In the genomic region with DNA sequence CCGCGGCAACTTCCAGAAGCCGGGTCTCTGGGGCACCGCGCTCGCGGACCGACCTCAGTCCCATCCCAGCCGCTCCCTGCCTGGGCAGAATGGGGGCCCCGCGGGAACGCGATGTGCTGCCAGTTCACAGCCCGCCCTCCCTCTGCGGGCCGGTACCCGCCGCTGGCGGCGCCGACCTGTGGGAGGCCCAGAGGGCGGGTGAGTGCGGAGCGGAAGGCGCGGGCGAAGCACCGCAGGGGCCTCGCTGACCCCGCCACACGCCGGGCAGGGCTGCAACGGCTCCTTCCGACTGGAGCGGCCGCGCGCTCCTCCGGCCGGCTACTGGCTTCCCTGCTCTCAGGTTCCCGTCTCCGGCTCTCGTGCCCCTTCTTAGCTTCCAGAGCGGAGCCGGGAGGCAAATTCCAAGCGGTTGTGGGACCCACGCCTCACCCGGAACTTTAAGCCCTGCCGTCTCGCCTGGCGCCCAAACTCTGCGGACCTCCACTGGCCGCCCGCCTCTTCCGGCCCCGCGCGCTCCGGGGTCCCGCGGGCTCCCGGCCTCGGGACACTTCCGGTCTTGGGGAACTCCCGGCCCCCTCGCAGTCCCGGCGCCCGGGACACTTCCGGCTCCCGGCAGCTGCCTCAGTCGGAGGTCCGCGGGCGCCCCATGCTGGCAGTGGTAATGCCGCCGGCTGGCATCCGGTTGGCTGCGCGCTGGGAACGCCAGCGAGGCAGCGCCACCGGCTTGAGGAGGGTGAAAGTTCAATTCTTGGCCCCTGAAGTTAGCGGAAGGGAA, we compare ENCODE assay signal across 8 cellular contexts. TPM values are rescaled to one million over a fixed set of nuclear protein-coding genes. Genes with fewer than 3 reads are reported as not detected.
DNase-seq lines count a peak whose midpoint lies in the region; ATAC-seq and TF ChIP-seq lines count a peak whose summit lies in the region.

A gene with protein sequence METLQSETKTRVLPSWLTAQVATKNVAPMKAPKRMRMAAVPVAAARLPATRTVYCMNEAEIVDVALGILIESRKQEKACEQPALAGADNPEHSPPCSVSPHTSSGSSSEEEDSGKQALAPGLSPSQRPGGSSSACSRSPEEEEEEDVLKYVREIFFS (minus strand): TSS at position 485 of the 775 bp plus-strand sequence. CDS start 1,785 bp downstream, outside the sequence.

- H3K36me3 Mint-ChIP-seq in activated T-cell treated with anti-CD3 and anti-CD28 coated beads, Interleukin-2, amount 50 U/mL, for 4 hours (ENCODE audit: insufficient read depth) = peaks cover 12% of the 10 kb centered on the region
- no peaks in the 10 kb centered on the region for H3K36me3 Mint-ChIP-seq in naive B cell
- peaks cover 68% of the 10 kb centered on the region for H3K36me3 Mint-ChIP-seq in stimulated activated memory B cell treated with anti-CD40 and anti-IgM and Interleukin-4, amounts not matched to agents 10 μg/mL and 1 μg/mL and 100 μg/mL, for 72 hours

- peak within 1 kb of the TSS; percentile 72 to 95 (median 82) for H3K4me3 ChIP-seq in esophagus squamous epithelium

- H3K27me3 Mint-ChIP-seq in activated T-cell treated with anti-CD3 and anti-CD28 coated beads, Interleukin-2, amount 50 U/mL, for 4 hours (ENCODE audit: low read depth) = no peaks in the 10 kb centered on the region
- H3K27me3 Mint-ChIP-seq in naive B cell = no peaks in the 10 kb centered on the region
- no peaks in the 10 kb centered on the region for H3K27me3 Mint-ChIP-seq in stimulated activated memory B cell treated with anti-CD40 and anti-IgM and Interleukin-4, amounts not matched to agents 10 μg/mL and 1 μg/mL and 100 μg/mL, for 72 hours

- intact Hi-C loops in esophagus squamous epithelium (cut with DNase I) = no loop called here

- peak in 3 of 4 donors; percentile 19 to 83 (median 70) for TF ChIP-seq POLR2A in esophagus squamous epithelium (IDR thresholded peaks at IDR 0.05)

- TF ChIP-seq CTCF in esophagus squamous epithelium (IDR thresholded peaks at IDR 0.05) = peak; percentile 58 to 86 (median 70)

- H3K27me3 ChIP-seq in esophagus squamous epithelium = no peaks in the 10 kb centered on the region

- WGBS in esophagus squamous epithelium, 2 donors = 0 to 1% methylated on average over 2 to 15 of the region's 85 CpGs

- H3K27ac ChIP-seq in esophagus squamous epithelium = peak within 1 kb of the TSS; percentile 95 to 99 (median 97)

- no peaks in the 10 kb centered on the region for H3K9me3 Mint-ChIP-seq in activated T-cell treated with anti-CD3 and anti-CD28 coated beads, Interleukin-2, amount 50 U/mL, for 4 hours
- H3K9me3 Mint-ChIP-seq in naive B cell = no peaks in the 10 kb centered on the region
- H3K9me3 Mint-ChIP-seq in stimulated activated memory B cell treated with anti-CD40 and anti-IgM and Interleukin-4, amounts not matched to agents 10 μg/mL and 1 μg/mL and 100 μg/mL, for 72 hours = no peaks in the 10 kb centered on the region

- H3K36me3 ChIP-seq in esophagus squamous epithelium = peaks cover 16 to 34% (median 18%) of the 10 kb centered on the region in 3 donors

- peaks cover 44% of the 10 kb centered on the region for H3K4me1 Mint-ChIP-seq in activated T-cell treated with anti-CD3 and anti-CD28 coated beads, Interleukin-2, amount 50 U/mL, for 4 hours (ENCODE audit: low read depth)
- peaks cover 33 to 64% (median 51%) of the 10 kb centered on the region in 3 donors for H3K4me1 Mint-ChIP-seq in naive B cell
- peaks cover 69% of the 10 kb centered on the region for H3K4me1 Mint-ChIP-seq in stimulated activated memory B cell treated with anti-CD40 and anti-IgM and Interleukin-4, amounts not matched to agents 10 μg/mL and 1 μg/mL and 100 μg/mL, for 72 hours

- ATAC-seq in GM21723 (IDR thresholded peaks at IDR 0.05; ENCODE audit: unreplicated experiment) (peak; percentile 69), naive B cell (ENCODE audit: low read depth in 2 of 2) (peak; percentile 76 to 77)
- peak; percentile 85 to 86 for ATAC-seq in activated T-cell treated with anti-CD3 and anti-CD28 coated beads, Interleukin-2, amount 50 U/mL, for 4 hours
- ATAC-seq in stimulated activated memory B cell treated with anti-CD40 and anti-IgM and Interleukin-4, amounts not matched to agents 10 μg/mL and 1 μg/mL and 100 μg/mL, for 72 hours = peak; percentile 89

- H3K9me3 ChIP-seq in esophagus squamous epithelium = no peaks in the 10 kb centered on the region

- peak within 1 kb of the TSS; percentile 96 for H3K4me3 Mint-ChIP-seq in activated T-cell treated with anti-CD3 and anti-CD28 coated beads, Interleukin-2, amount 50 U/mL, for 4 hours
- peak within 1 kb of the TSS; percentile 90 to 95 (median 92) for H3K4me3 Mint-ChIP-seq in naive B cell
- peak within 1 kb of the TSS; percentile 90 for H3K4me3 Mint-ChIP-seq in stimulated activated memory B cell treated with anti-CD40 and anti-IgM and Interleukin-4, amounts not matched to agents 10 μg/mL and 1 μg/mL and 100 μg/mL, for 72 hours

- peaks cover 23 to 70% (median 53%) of the 10 kb centered on the region in 3 donors for H3K4me1 ChIP-seq in esophagus squamous epithelium

- DNase-seq in DMS79 (lab: John Stamatoyannopoulos, UW) = peak; percentile 83
- DNase-seq in KG1 (lab: John Stamatoyannopoulos, UW) = peak; percentile 29
- peak; percentile 88 for DNase-seq in activated T-cell treated with anti-CD3 and anti-CD28 coated beads, Interleukin-2, amount 50 U/mL, for 4 hours
- DNase-seq in esophagus squamous epithelium (lab: John Stamatoyannopoulos, UW) = peak; percentile 51
- DNase-seq in naive B cell = peak; percentile 78

- peak within 1 kb of the TSS; percentile 94 to 98 (median 96) for H3K27ac Mint-ChIP-seq in naive B cell
- peak within 1 kb of the TSS; percentile 93 for H3K27ac Mint-ChIP-seq in stimulated activated memory B cell treated with anti-CD40 and anti-IgM and Interleukin-4, amounts not matched to agents 10 μg/mL and 1 μg/mL and 100 μg/mL, for 72 hours

TF ChIP-seq in PFSK-1, 5 proteins besides CTCF, POLR2A, EP300 and RAD21:
- no peak for TF ChIP-seq SIN3A (IDR thresholded peaks at IDR 0.05; ENCODE audit: borderline replicate concordance, insufficient read depth, low read length)
- TF ChIP-seq, protein P1, sequence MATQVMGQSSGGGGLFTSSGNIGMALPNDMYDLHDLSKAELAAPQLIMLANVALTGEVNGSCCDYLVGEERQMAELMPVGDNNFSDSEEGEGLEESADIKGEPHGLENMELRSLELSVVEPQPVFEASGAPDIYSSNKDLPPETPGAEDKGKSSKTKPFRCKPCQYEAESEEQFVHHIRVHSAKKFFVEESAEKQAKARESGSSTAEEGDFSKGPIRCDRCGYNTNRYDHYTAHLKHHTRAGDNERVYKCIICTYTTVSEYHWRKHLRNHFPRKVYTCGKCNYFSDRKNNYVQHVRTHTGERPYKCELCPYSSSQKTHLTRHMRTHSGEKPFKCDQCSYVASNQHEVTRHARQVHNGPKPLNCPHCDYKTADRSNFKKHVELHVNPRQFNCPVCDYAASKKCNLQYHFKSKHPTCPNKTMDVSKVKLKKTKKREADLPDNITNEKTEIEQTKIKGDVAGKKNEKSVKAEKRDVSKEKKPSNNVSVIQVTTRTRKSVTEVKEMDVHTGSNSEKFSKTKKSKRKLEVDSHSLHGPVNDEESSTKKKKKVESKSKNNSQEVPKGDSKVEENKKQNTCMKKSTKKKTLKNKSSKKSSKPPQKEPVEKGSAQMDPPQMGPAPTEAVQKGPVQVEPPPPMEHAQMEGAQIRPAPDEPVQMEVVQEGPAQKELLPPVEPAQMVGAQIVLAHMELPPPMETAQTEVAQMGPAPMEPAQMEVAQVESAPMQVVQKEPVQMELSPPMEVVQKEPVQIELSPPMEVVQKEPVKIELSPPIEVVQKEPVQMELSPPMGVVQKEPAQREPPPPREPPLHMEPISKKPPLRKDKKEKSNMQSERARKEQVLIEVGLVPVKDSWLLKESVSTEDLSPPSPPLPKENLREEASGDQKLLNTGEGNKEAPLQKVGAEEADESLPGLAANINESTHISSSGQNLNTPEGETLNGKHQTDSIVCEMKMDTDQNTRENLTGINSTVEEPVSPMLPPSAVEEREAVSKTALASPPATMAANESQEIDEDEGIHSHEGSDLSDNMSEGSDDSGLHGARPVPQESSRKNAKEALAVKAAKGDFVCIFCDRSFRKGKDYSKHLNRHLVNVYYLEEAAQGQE (IDR thresholded peaks at IDR 0.05; ENCODE audit: insufficient read depth in 1 of 2, low read depth in 2 of 2, low read length in 2 of 2) = peak in 1 of 2 experiments; percentile 20; a peak in 2 of 4 replicates
- TF ChIP-seq TAF1 (IDR thresholded peaks at IDR 0.05; ENCODE audit: borderline replicate concordance, insufficient read depth, low read length) = peak; percentile 25; the same call in 1 of the 2 replicates
- peak; percentile 83 for TF ChIP-seq POLR2AphosphoS5 (IDR thresholded peaks at IDR 0.05; ENCODE audit: low read depth, low read length)
- TF ChIP-seq FOXP2 (optimal IDR thresholded peaks at IDR 0.05; ENCODE audit: borderline replicate concordance, extremely low read depth, extremely low read length, insufficient read depth) = peak; percentile 42

RNA-seq across cellular contexts. Expression of the gene that starts here (rescaled TPM):
- polyA plus RNA-seq in PFSK-1 (2012; ENCODE audit: insufficient read length, low read depth) = 30.0 TPM
- 10 to 100 TPM; 58.7 to 59.4 (median 59.3) TPM for total RNA-seq in activated T-cell treated with anti-CD3 and anti-CD28 coated beads, Interleukin-2, amount 50 U/mL, for 4 hours
- 10 to 100 TPM; 19.0 to 53.8 (median 35.4) TPM for total RNA-seq in esophagus squamous epithelium
- 10 to 100 TPM; 35.4 to 64.0 (median 48.9) TPM for polyA plus RNA-seq in naive B cell (ENCODE audit: low read depth in 6 of 6)

Comparison
In these comparisons a context has a peak if more than half of its experiments do, and no peak if none do; other contexts are left out.
1. Peak in every context shown above with its lines: DNase-seq, ATAC-seq, H3K4me3 ChIP-seq and H3K27ac ChIP-seq.
2. DNase-seq: peak in every context shown above with its lines; median percentile 88 in activated T-cell treated with anti-CD3 and anti-CD28 coated beads, Interleukin-2, amount 50 U/mL, for 4 hours; 83 in DMS79; 78 in naive B cell; 51 in esophagus squamous epithelium; 29 in KG1.